Comparison of ENCODE assay signal across 1 cellular context in genomic region chr1:54794401-54795099, GRCh38.
TF ChIP-seq lines count a peak whose summit lies in the region.

No MANE protein-coding gene starts in this region.

TF ChIP-seq in HepG2, 621 proteins besides CTCF, POLR2A, EP300 and RAD21 (continued from another document and continues in another):
- TF ChIP-seq ZBTB34 (CRISPR knock-in tag; IDR thresholded peaks at IDR 0.05) (no peak), THRA (CRISPR knock-in tag; IDR thresholded peaks at IDR 0.05; ENCODE audit: borderline replicate concordance) (no peak), GPBP1L1 (CRISPR knock-in tag; IDR thresholded peaks at IDR 0.05) (no peak), MLX (CRISPR knock-in tag; IDR thresholded peaks at IDR 0.05) (no peak), SIN3A (IDR thresholded peaks at IDR 0.05; ENCODE audit: borderline replicate concordance, low read depth, low read length) (no peak), KIAA2018 (CRISPR knock-in tag; IDR thresholded peaks at IDR 0.05; ENCODE audit: borderline replicate concordance) (no peak), HOXA3 (CRISPR knock-in tag; IDR thresholded peaks at IDR 0.05) (no peak), NFYB (CRISPR knock-in tag; IDR thresholded peaks at IDR 0.05) (no peak), KDM3A (CRISPR knock-in tag; IDR thresholded peaks at IDR 0.05; ENCODE audit: low read depth) (no peak), HDAC1 (CRISPR knock-in tag; IDR thresholded peaks at IDR 0.05) (0 out of 2 replicates have a peak, but pooled peaks have one; percentile 29), TMF1 (CRISPR knock-in tag; IDR thresholded peaks at IDR 0.05; ENCODE audit: low read depth) (no peak), ZNF720 (CRISPR knock-in tag; IDR thresholded peaks at IDR 0.05) (no peak), ARNTL (CRISPR knock-in tag; IDR thresholded peaks at IDR 0.05) (peak; percentile 30; the same call in 1 of the 2 replicates), UBTF (CRISPR knock-in tag; IDR thresholded peaks at IDR 0.05) (no peak), ZNF704 (CRISPR knock-in tag; IDR thresholded peaks at IDR 0.05; ENCODE audit: borderline replicate concordance) (no peak), BHLHE40 (IDR thresholded peaks at IDR 0.05; ENCODE audit: low read length) (no peak), ZSCAN25 (CRISPR knock-in tag; IDR thresholded peaks at IDR 0.05) (no peak), PAWR (CRISPR knock-in tag; IDR thresholded peaks at IDR 0.05; ENCODE audit: borderline replicate concordance) (no peak), ZBTB1 (CRISPR knock-in tag; IDR thresholded peaks at IDR 0.05; ENCODE audit: borderline replicate concordance) (no peak), ZNF451 (CRISPR knock-in tag; IDR thresholded peaks at IDR 0.05) (no peak), ZNF607 (CRISPR knock-in tag; IDR thresholded peaks at IDR 0.05; ENCODE audit: borderline replicate concordance) (no peak), KDM5B (CRISPR knock-in tag; IDR thresholded peaks at IDR 0.05; ENCODE audit: borderline replicate concordance) (peak; percentile 16; the same call in 1 of the 2 replicates), RXRB (CRISPR knock-in tag; IDR thresholded peaks at IDR 0.05; ENCODE audit: borderline replicate concordance) (peak; percentile 17; the same call in 1 of the 2 replicates), JDP2 (CRISPR knock-in tag; IDR thresholded peaks at IDR 0.05; ENCODE audit: borderline replicate concordance) (no peak), ZNF674 (CRISPR knock-in tag; IDR thresholded peaks at IDR 0.05; ENCODE audit: low read depth) (no peak), ZNF331 (CRISPR knock-in tag; IDR thresholded peaks at IDR 0.05) (0 out of 2 replicates have a peak, but pooled peaks have one; percentile 44), BORCS8-MEF2B (CRISPR knock-in tag; IDR thresholded peaks at IDR 0.05) (no peak), ATF4 (CRISPR knock-in tag; IDR thresholded peaks at IDR 0.05) (no peak), HDAC2 (CRISPR knock-in tag; IDR thresholded peaks at IDR 0.05) (peak; percentile 51; the same call in 1 of the 2 replicates), ZNF614 (CRISPR knock-in tag; IDR thresholded peaks at IDR 0.05; ENCODE audit: borderline replicate concordance) (peak; percentile 39; the same call in 1 of the 2 replicates), ZNF746 (CRISPR knock-in tag; IDR thresholded peaks at IDR 0.05) (no peak), ZNF800 (CRISPR knock-in tag; IDR thresholded peaks at IDR 0.05) (no peak), MIER2 (CRISPR knock-in tag; IDR thresholded peaks at IDR 0.05) (0 out of 2 replicates have a peak, but pooled peaks have one; percentile 25), SAP130 (CRISPR knock-in tag; IDR thresholded peaks at IDR 0.05; ENCODE audit: low read depth) (peak; percentile 63), TARDBP (CRISPR knock-in tag; IDR thresholded peaks at IDR 0.05) (no peak), ZBTB2 (CRISPR knock-in tag; IDR thresholded peaks at IDR 0.05; ENCODE audit: low read depth) (no peak)
